Comparison of ENCODE assay signal across 19 cellular contexts in the genomic region with DNA sequence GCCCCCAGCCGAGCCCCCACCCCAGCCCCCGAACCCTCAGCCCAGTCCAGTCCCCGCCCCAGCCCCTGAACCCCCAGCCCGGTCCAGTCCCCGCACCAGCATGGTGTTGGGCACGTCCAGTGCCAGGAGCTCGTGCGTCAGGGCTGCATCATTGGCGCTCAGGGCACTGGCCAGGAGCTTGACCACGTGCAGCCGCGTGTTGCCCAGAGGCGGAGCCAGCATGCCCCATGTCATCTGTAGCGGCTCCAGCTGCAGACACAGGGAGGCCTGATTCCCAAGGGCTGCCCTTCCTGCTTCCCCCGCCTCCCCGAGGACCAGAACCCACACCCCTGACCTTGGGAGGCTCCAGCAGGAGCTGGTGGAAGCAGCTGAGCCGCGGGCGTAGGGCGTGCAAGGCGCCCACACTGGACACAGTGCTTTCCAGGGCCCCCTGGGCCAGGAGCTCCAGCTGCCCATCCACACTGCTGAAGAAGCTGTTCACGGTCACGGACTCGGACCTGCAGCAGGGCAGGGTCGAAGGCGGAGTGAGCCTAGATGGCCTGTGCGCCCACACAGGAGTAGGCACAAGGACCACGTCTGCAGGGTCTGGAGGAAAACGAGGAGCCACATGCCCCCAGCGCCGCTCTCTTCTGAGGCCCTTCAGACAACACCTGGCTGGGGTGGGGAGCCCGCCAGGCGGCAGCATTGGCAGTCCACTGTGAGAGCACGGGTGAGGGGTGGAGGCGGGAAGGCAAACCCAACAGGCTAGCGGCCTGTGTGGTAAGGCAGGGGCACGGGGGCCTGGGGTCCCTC. TPM values are rescaled to one million over a fixed set of nuclear protein-coding genes. Genes with fewer than 3 reads are reported as not detected.
"Had no signal": no experiment of that assay in that cellular context is flagged by ENCODE, and none has a peak within 500 bp of the region (broad histone marks: within the 10 kb centered on the region; RNA-seq: fewer than 3 reads in every experiment).

No MANE protein-coding gene starts in this region.

- FAIRE-seq: colon, keratinocyte, pancreas, small intestine had no signal

- H3K27ac ChIP-seq: esophagus squamous epithelium, gastroesophageal sphincter, pancreas, testis, transverse colon had no signal

- H3K4me1 ChIP-seq: esophagus squamous epithelium, gastroesophageal sphincter, pancreas, testis, transverse colon had no signal

- ATAC-seq: effector memory CD8-positive, alpha-beta T cell; gastroesophageal sphincter; left cardiac atrium; left ventricle myocardium superior; naive thymus-derived CD4-positive, alpha-beta T cell; right cardiac atrium had no signal

- DNase-seq: effector memory CD8-positive, alpha-beta T cell; esophagus squamous epithelium; foreskin fibroblast; immature natural killer cell; left cardiac atrium; mesendoderm; naive thymus-derived CD4-positive, alpha-beta T cell; nucleus accumbens; small intestine; stimulated activated CD4-positive, alpha-beta T cell treated with anti-CD3 and anti-CD28 coated beads, Interleukin-2, amount 100 ng/mL, for 48 hours; stimulated activated CD8-positive, alpha-beta memory T cell treated with anti-CD3 and anti-CD28 coated beads, Interleukin-4, amount 100 ng/mL, for 48 hours; testis; transverse colon had no signal

- H3K4me3 ChIP-seq: esophagus squamous epithelium, gastroesophageal sphincter, pancreas, testis, transverse colon had no signal

- H3K9me3 ChIP-seq: esophagus squamous epithelium, gastroesophageal sphincter, pancreas, testis, transverse colon had no signal

- H3K27me3 ChIP-seq: esophagus squamous epithelium, gastroesophageal sphincter, pancreas, testis, transverse colon had no signal

RNA-seq across cellular contexts. Expression of gene PTPRH, which starts 32.0 kb away (rescaled TPM):
- polyA plus RNA-seq: immature natural killer cell; naive thymus-derived CD4-positive, alpha-beta T cell had no signal

RNA-seq across cellular contexts. Expression of gene BRSK1, which starts 42.5 kb away (rescaled TPM):
- polyA plus RNA-seq: immature natural killer cell; naive thymus-derived CD4-positive, alpha-beta T cell had no signal
